16 cellular contexts compared by ENCODE assay signal in the genomic region with DNA sequence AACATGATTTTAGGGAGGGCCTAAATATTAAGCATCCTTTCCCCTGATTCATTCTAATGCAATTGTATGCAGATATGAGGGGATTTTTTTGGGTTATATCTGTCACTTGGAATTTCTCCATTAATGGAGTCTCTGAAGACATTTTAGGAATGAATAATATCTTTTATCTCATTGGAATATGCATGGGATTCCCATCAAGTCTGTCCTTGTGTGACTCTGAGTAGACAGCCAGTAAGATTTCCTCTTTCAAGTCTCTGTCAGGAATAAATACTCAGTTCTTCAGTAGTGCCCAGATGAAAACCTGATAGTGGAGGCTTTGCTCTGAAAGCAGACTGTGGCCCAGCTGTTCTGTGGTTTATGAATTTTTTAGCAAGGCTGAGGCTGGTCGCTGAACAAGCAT.
A peak's percentile ranks its signal among the peaks of the same experiment; 100 is the strongest.
DNase-seq lines count a peak whose midpoint lies in the region; ATAC-seq and TF ChIP-seq lines count a peak whose summit lies in the region.
"Had no signal": no experiment of that assay in that cellular context is flagged by ENCODE, and none has a peak within 500 bp of the region (broad histone marks: within the 10 kb centered on the region; RNA-seq: fewer than 3 reads in every experiment).

No MANE protein-coding gene starts in this region.

- no peak overlapping the region for H3K4ac ChIP-seq in mesenchymal stem cell (ENCODE audit: low read depth in 1 of 2, low read length in 2 of 2)

- no peak overlapping the region for H3K27ac ChIP-seq in mesenchymal stem cell (ENCODE audit: low read length, poor library complexity, severe bottlenecking)
- H3K27ac ChIP-seq in neural cell (ENCODE audit: low read length) = peak overlapping the region; percentile 33
- H3K27ac ChIP-seq in vagina = no peak overlapping the region
- H3K27ac ChIP-seq: A549, BLaER1 had no signal

- no peaks in the 10 kb centered on the region for H4K20me1 ChIP-seq in neural cell (ENCODE audit: insufficient read depth)
- H4K20me1 ChIP-seq: BLaER1 had no signal

- no peaks in the 10 kb centered on the region for H3K4me1 ChIP-seq in mesenchymal stem cell (ENCODE audit: control insufficient read depth, insufficient read depth, low read depth, low read length)
- H3K4me1 ChIP-seq in vagina = no peaks in the 10 kb centered on the region
- H3K4me1 ChIP-seq: A549, BLaER1, Caco-2 had no signal

- no peak overlapping the region for H3K14ac ChIP-seq in mesenchymal stem cell (ENCODE audit: low read length in 2 of 2)

- no peaks in the 10 kb centered on the region for H3K9me2 ChIP-seq in neural cell (ENCODE audit: insufficient read depth, low read length)

- no peaks in the 10 kb centered on the region for H3K79me2 ChIP-seq in neural cell (replicated peaks; ENCODE audit: insufficient read depth, low read length)

- H3K36me3 Mint-ChIP-seq in activated CD8-positive, alpha-beta T cell treated with anti-CD3 and anti-CD28 coated beads, Interleukin-2, amount 10 ng/mL, durations not matched to agents 7 days and 5 days (ENCODE audit: low read depth) = no peaks in the 10 kb centered on the region
- H3K36me3 Mint-ChIP-seq: CD8-positive, alpha-beta memory T cell; IgD-negative memory B cell had no signal

- no peaks in the 10 kb centered on the region for H3K27me3 Mint-ChIP-seq in activated CD8-positive, alpha-beta T cell treated with anti-CD3 and anti-CD28 coated beads, Interleukin-2, amount 10 ng/mL, durations not matched to agents 7 days and 5 days (ENCODE audit: low read depth)

- no peaks in the 10 kb centered on the region for H3K36me3 ChIP-seq in mesenchymal stem cell (ENCODE audit: control insufficient read depth in 1 of 2, insufficient read depth in 2 of 2, low read depth in 1 of 2, low read length in 2 of 2)
- H3K36me3 ChIP-seq in neural cell (ENCODE audit: insufficient read depth, low read length) = no peaks in the 10 kb centered on the region
- H3K36me3 ChIP-seq in vagina = no peaks in the 10 kb centered on the region
- H3K36me3 ChIP-seq: BLaER1 had no signal

- no peak overlapping the region for H3K4me2 ChIP-seq in mesenchymal stem cell (ENCODE audit: low read length, poor library complexity, severe bottlenecking)
- no peak overlapping the region for H3K4me2 ChIP-seq in neural cell (ENCODE audit: low read length)
- H3K4me2 ChIP-seq: A549, BLaER1, GM23338 had no signal

- H3K27me3 ChIP-seq in mesenchymal stem cell (ENCODE audit: control insufficient read depth in 1 of 2, insufficient read depth in 1 of 2, low read length in 2 of 2) = peaks cover 0 to 5% of the 10 kb centered on the region in 2 experiments
- no peaks in the 10 kb centered on the region for H3K27me3 ChIP-seq in neural cell (ENCODE audit: insufficient read depth, low read depth, low read length)
- no peaks in the 10 kb centered on the region for H3K27me3 ChIP-seq in vagina
- H3K27me3 ChIP-seq: BLaER1 had no signal

- H3K18ac ChIP-seq in mesenchymal stem cell (ENCODE audit: low read depth in 1 of 2, low read length in 2 of 2) = no peak overlapping the region

- no peak overlapping the region for H3K23ac ChIP-seq in mesenchymal stem cell (ENCODE audit: low read length in 2 of 2)

- CTCF ChIA-PET in activated CD8-positive, alpha-beta T cell treated with anti-CD3 and anti-CD28 coated beads, Interleukin-2, amount 10 ng/mL, durations not matched to agents 7 days and 5 days (lab: Charles Lee) = no interaction called here

- H2BK15ac ChIP-seq in mesenchymal stem cell (ENCODE audit: low read depth, poor library complexity, severe bottlenecking) = peak overlapping the region; percentile 19

- peak; percentile 53 for DNase-seq in DMS 273 (lab: John Stamatoyannopoulos, UW; ENCODE audit: unreplicated experiment)
- DNase-seq in EH (ENCODE audit: low read depth) = peak; percentile 43
- no peak for DNase-seq in mesenchymal stem cell
- no peak for DNase-seq in HuH-7 (ENCODE audit: low spot score)
- no peak for DNase-seq in vagina (ENCODE audit: extremely low spot score in 2 of 2)
- DNase-seq in activated CD8-positive, alpha-beta T cell treated with anti-CD3 and anti-CD28 coated beads, Interleukin-2, amount 10 ng/mL, durations not matched to agents 7 days and 5 days = no peak
- DNase-seq: Caco-2; CD8-positive, alpha-beta memory T cell; DMS79; EL; H9 had no signal

- H3K4me3 ChIP-seq in mesenchymal stem cell (ENCODE audit: insufficient read depth in 1 of 2, low read depth in 1 of 2, low read length in 2 of 2) (no peak overlapping the region), neural cell (ENCODE audit: low read length) (no peak overlapping the region), vagina (no peak overlapping the region)
- H3K4me3 ChIP-seq: A549, BLaER1, GM23338 had no signal

- no peaks in the 10 kb centered on the region for H3K4me1 Mint-ChIP-seq in activated CD8-positive, alpha-beta T cell treated with anti-CD3 and anti-CD28 coated beads, Interleukin-2, amount 10 ng/mL, durations not matched to agents 7 days and 5 days (ENCODE audit: low read depth)
- H3K4me1 Mint-ChIP-seq: CD8-positive, alpha-beta memory T cell; GM23338; IgD-negative memory B cell had no signal

- H3K4me3 Mint-ChIP-seq in activated CD8-positive, alpha-beta T cell treated with anti-CD3 and anti-CD28 coated beads, Interleukin-2, amount 10 ng/mL, durations not matched to agents 7 days and 5 days = no peak overlapping the region
- H3K4me3 Mint-ChIP-seq: CD8-positive, alpha-beta memory T cell; GM23338; H9; IgD-negative memory B cell had no signal

- no peaks in the 10 kb centered on the region for H3K9me3 ChIP-seq in mesenchymal stem cell (ENCODE audit: control insufficient read depth, low read length)
- H3K9me3 ChIP-seq in neural cell (ENCODE audit: low read length) = no peaks in the 10 kb centered on the region
- H3K9me3 ChIP-seq in vagina = no peaks in the 10 kb centered on the region
- H3K9me3 ChIP-seq: A549, BLaER1, Caco-2 had no signal

- no peaks in the 10 kb centered on the region for H3K79me1 ChIP-seq in mesenchymal stem cell (replicated peaks; ENCODE audit: low read length, poor library complexity, severe bottlenecking)

- no peak overlapping the region for H2BK120ac ChIP-seq in mesenchymal stem cell (ENCODE audit: low read depth, low read length)

- H3K27ac Mint-ChIP-seq in activated CD8-positive, alpha-beta T cell treated with anti-CD3 and anti-CD28 coated beads, Interleukin-2, amount 10 ng/mL, durations not matched to agents 7 days and 5 days = no peak overlapping the region
- H3K27ac Mint-ChIP-seq: CD8-positive, alpha-beta memory T cell; GM23338; IgD-negative memory B cell had no signal

- H3K9me3 Mint-ChIP-seq in activated CD8-positive, alpha-beta T cell treated with anti-CD3 and anti-CD28 coated beads, Interleukin-2, amount 10 ng/mL, durations not matched to agents 7 days and 5 days (ENCODE audit: insufficient read depth) = no peaks in the 10 kb centered on the region
- H3K9me3 Mint-ChIP-seq: GM23338, H9 had no signal

- ATAC-seq in activated CD8-positive, alpha-beta T cell treated with anti-CD3 and anti-CD28 coated beads, Interleukin-2, amount 10 ng/mL, durations not matched to agents 7 days and 5 days = no peak
- ATAC-seq: A549, GM23338 had no signal

- no peak overlapping the region for H4K91ac ChIP-seq in mesenchymal stem cell (ENCODE audit: low read length)

- no peak overlapping the region for H4K8ac ChIP-seq in mesenchymal stem cell (ENCODE audit: low read length)

- no peaks in the 10 kb centered on the region for H3F3A ChIP-seq in neural cell (ENCODE audit: insufficient read depth, low read length, poor library complexity, severe bottlenecking)

- TF ChIP-seq POLR2A in vagina (IDR thresholded peaks at IDR 0.05) = no peak

- POLR2A ChIA-PET in activated CD8-positive, alpha-beta T cell treated with anti-CD3 and anti-CD28 coated beads, Interleukin-2, amount 10 ng/mL, durations not matched to agents 7 days and 5 days (lab: Charles Lee) = no interaction called here

- TF ChIP-seq RAD21 in neural cell (conservative IDR thresholded peaks at IDR 0.05) = no peak

- no peak overlapping the region for H2AK5ac ChIP-seq in mesenchymal stem cell (ENCODE audit: low read length, severe bottlenecking)

- H2BK5ac ChIP-seq in mesenchymal stem cell (ENCODE audit: low read depth, low read length, poor library complexity, severe bottlenecking) = no peak overlapping the region

- H3K9ac ChIP-seq in mesenchymal stem cell (ENCODE audit: low read length) = no peak overlapping the region
- H3K9ac ChIP-seq in neural cell (ENCODE audit: low read length) = no peak overlapping the region
- H3K9ac ChIP-seq: BLaER1 had no signal

- intact Hi-C loops in vagina (cut with DNase I) = no loop called here

- no peak for TF ChIP-seq CTCF in neural cell (IDR thresholded peaks at IDR 0.05; ENCODE audit: poor library complexity, severe bottlenecking)
- TF ChIP-seq CTCF in vagina (IDR thresholded peaks at IDR 0.05) = no peak

- H2BK12ac ChIP-seq in mesenchymal stem cell (ENCODE audit: low read length in 2 of 2) = no peak overlapping the region

- 68% methylated on average over 1 of the region's 1 CpG for WGBS in mesenchymal stem cell

- H2AFZ ChIP-seq in mesenchymal stem cell (ENCODE audit: low read depth, low read length) (no peak overlapping the region), neural cell (ENCODE audit: low read depth, low read length) (no peak overlapping the region)
- H2AFZ ChIP-seq: GM23338 had no signal

- TF ChIP-seq EP300 in neural cell (conservative IDR thresholded peaks at IDR 0.05; ENCODE audit: poor library complexity, severe bottlenecking) = no peak

TF ChIP-seq in neural cell, 6 proteins besides CTCF, POLR2A, EP300 and RAD21 (continues in another document):
- TF ChIP-seq TAF1 (IDR thresholded peaks at IDR 0.05; ENCODE audit: low read depth) (no peak), SMC3 (conservative IDR thresholded peaks at IDR 0.05; ENCODE audit: poor library complexity) (no peak), MXI1 (conservative IDR thresholded peaks at IDR 0.05; ENCODE audit: poor library complexity, severe bottlenecking) (no peak), POLR2AphosphoS5 (IDR thresholded peaks at IDR 0.05) (no peak)

Comparison
In these comparisons a context has a peak if more than half of its experiments do, and no peak if none do; other contexts are left out.
1. DNase-seq: peak in DMS 273 (single experiment) and EH (single experiment); none in mesenchymal stem cell (single experiment), HuH-7 (single experiment), vagina (0 of 2) and activated CD8-positive, alpha-beta T cell treated with anti-CD3 and anti-CD28 coated beads, Interleukin-2, amount 10 ng/mL, durations not matched to agents 7 days and 5 days (single experiment).